8 cellular contexts compared by ENCODE assay signal in genomic region chr5:134176523-134177196, GRCh38. TPM values are rescaled to one million over a fixed set of nuclear protein-coding genes. Genes with fewer than 3 reads are reported as not detected.
DNase-seq lines count a peak whose midpoint lies in the region; ATAC-seq and TF ChIP-seq lines count a peak whose summit lies in the region.

Gene SKP1 (minus strand): TSS chr5:134176950. CDS start chr5:134174022, 2,928 bp downstream.

- TF ChIP-seq CTCF in CD14-positive monocyte (IDR thresholded peaks at IDR 0.05) (no peak), lower lobe of right lung (IDR thresholded peaks at IDR 0.05) (no peak)

- H3K4me1 Mint-ChIP-seq in CD14-positive monocyte = peaks cover 24% of the 10 kb centered on the region

- H3K27ac ChIP-seq in ectodermal cell (ENCODE audit: insufficient read depth, low read depth, low read length, poor library complexity, severe bottlenecking) (peak within 1 kb of the TSS; percentile 97), lower lobe of right lung (peak within 1 kb of the TSS; percentile 100)

- H3K27ac Mint-ChIP-seq in CD14-positive monocyte = peak within 1 kb of the TSS; percentile 93 to 98 (median 97)

- H3K27me3 ChIP-seq in ectodermal cell (ENCODE audit: control insufficient read depth, insufficient read depth, low read length, poor library complexity, severe bottlenecking) = no peaks in the 10 kb centered on the region
- H3K27me3 ChIP-seq in lower lobe of right lung (ENCODE audit: low read depth) = no peaks in the 10 kb centered on the region

- ATAC-seq in GM19328 (IDR thresholded peaks at IDR 0.05; ENCODE audit: unreplicated experiment) (peak; percentile 73), HG03460 (IDR thresholded peaks at IDR 0.05; ENCODE audit: unreplicated experiment) (peak; percentile 73), lower lobe of right lung (peak; percentile 95 to 96)

- H3K4me1 ChIP-seq in ectodermal cell (ENCODE audit: control insufficient read depth, insufficient read depth, low read length) (peaks cover 8% of the 10 kb centered on the region), lower lobe of right lung (peaks cover 35% of the 10 kb centered on the region)

- H3K36me3 ChIP-seq in ectodermal cell (ENCODE audit: control insufficient read depth, insufficient read depth, low read length) (peaks cover 13% of the 10 kb centered on the region), lower lobe of right lung (peaks cover 21% of the 10 kb centered on the region)

- H3K27me3 Mint-ChIP-seq in CD14-positive monocyte (ENCODE audit: low read depth in 3 of 3) = peaks cover 0 to 5% (median 2%) of the 10 kb centered on the region in 3 donors

- peaks cover 18 to 22% of the 10 kb centered on the region in 2 donors for H3K36me3 Mint-ChIP-seq in CD14-positive monocyte

- H3K4me3 ChIP-seq in ectodermal cell (ENCODE audit: insufficient read depth, low read depth, low read length) (peak within 1 kb of the TSS; percentile 72), lower lobe of right lung (peak within 1 kb of the TSS; percentile 83)

- H3K4me3 Mint-ChIP-seq in CD14-positive monocyte = peak within 1 kb of the TSS; percentile 98

- intact Hi-C loops in CD14-positive monocyte (cut with micrococcal nuclease) = loop anchor here in 1 of 2 donors (5.0 kb wide), 1 partner anchor 46 kb away; no protein-coding TSS in a partner anchor
- intact Hi-C loops in lower lobe of right lung (cut with DNase I) = no loop called here

- H3K9me3 Mint-ChIP-seq in CD14-positive monocyte = no peaks in the 10 kb centered on the region

- WGBS in ectodermal cell, 2 experiments = 0% methylated on average over 83 of the region's 83 CpGs

- H3K9me3 ChIP-seq in ectodermal cell (ENCODE audit: control insufficient read depth, low read length) (no peaks in the 10 kb centered on the region), lower lobe of right lung (no peaks in the 10 kb centered on the region)

- DNase-seq in CD14-positive monocyte (ENCODE audit: low spot score) (peak; percentile 78), NCI-H82 treated with DMSO at 0.1 percent for 48 hours (lab: John Stamatoyannopoulos, UW; ENCODE audit: unreplicated experiment) (peak; percentile 48), lower lobe of right lung (peak; percentile 90)
- peak; percentile 58 to 75 for DNase-seq in activated CD8-positive, alpha-beta memory T cell treated with anti-CD3 and anti-CD28 coated beads for 1 hour (ENCODE audit: extremely low read depth in 1 of 2, low read depth in 1 of 2)
- peak; percentile 69 to 79 (median 78) for DNase-seq in stimulated activated CD4-positive, alpha-beta T cell treated with anti-CD3 and anti-CD28 coated beads, TNF-alpha, amount 100 ng/mL, for 1 hour (ENCODE audit: low read depth in 3 of 3, low spot score in 1 of 3)

RNA-seq across cellular contexts. Expression of gene SKP1, which starts in this region (rescaled TPM):
- 100 to 1,000 TPM; 735 to 787 TPM for polyA plus RNA-seq in CD14-positive monocyte
- polyA plus RNA-seq in ectodermal cell (2013, experiment 1 of 4) = 746 TPM
- 704 TPM for polyA plus RNA-seq in ectodermal cell (2013, experiment 2 of 4)
- polyA plus RNA-seq in ectodermal cell (2013, experiment 3 of 4) = 566 TPM
- 656 TPM for polyA plus RNA-seq in ectodermal cell (2013, experiment 4 of 4)
- total RNA-seq in lower lobe of right lung = 249 TPM

Comparison
In these comparisons a context has a peak if more than half of its experiments do, and no peak if none do; other contexts are left out.
1. Peak in every context shown above with its lines: DNase-seq, ATAC-seq, H3K4me3 ChIP-seq and H3K27ac ChIP-seq.